In genomic region chr3:170632780-170633179, GRCh38 we compare ENCODE assay signal across 12 cellular contexts. TPM values are rescaled to one million over a fixed set of nuclear protein-coding genes. Genes with fewer than 3 reads are reported as not detected.
DNase-seq lines count a peak whose midpoint lies in the region; ATAC-seq and TF ChIP-seq lines count a peak whose summit lies in the region.
"Had no signal": no experiment of that assay in that cellular context is flagged by ENCODE, and none has a peak within 500 bp of the region (broad histone marks: within the 10 kb centered on the region; RNA-seq: fewer than 3 reads in every experiment).

No MANE protein-coding gene starts in this region.

- no peaks in the 10 kb centered on the region for H3K9me3 ChIP-seq in PC-9 (ENCODE audit: insufficient read depth, low read depth)
- no peaks in the 10 kb centered on the region for H3K9me3 ChIP-seq in thyroid gland
- H3K9me3 ChIP-seq: heart right ventricle, suprapubic skin had no signal

- no peak overlapping the region for H2AFZ ChIP-seq in PC-9

- no peak for TF ChIP-seq POLR2A in thyroid gland (IDR thresholded peaks at IDR 0.05)

- no peak overlapping the region for H3K27ac ChIP-seq in PC-9
- H3K27ac ChIP-seq in thyroid gland: peak overlapping the region in 1 of 3 donors; percentile 25
- H3K27ac ChIP-seq: heart right ventricle, suprapubic skin had no signal

- intact Hi-C loops in activated B cell treated with CpG ODN at 0.5 μM for 24 hours (cut with micrococcal nuclease): no loop called here
- intact Hi-C loops in PC-9 (cut with micrococcal nuclease; ENCODE audit: unreplicated experiment): no loop called here
- intact Hi-C loops in thyroid gland (cut with DNase I): no loop called here

- ATAC-seq in GM19455 (IDR thresholded peaks at IDR 0.05; ENCODE audit: unreplicated experiment): peak; percentile 79
- ATAC-seq in HG03108 (IDR thresholded peaks at IDR 0.05; ENCODE audit: unreplicated experiment): peak; percentile 85
- peak; percentile 81 for ATAC-seq in activated B cell treated with CpG ODN at 0.5 μM for 24 hours (ENCODE audit: low read depth)
- ATAC-seq: heart right ventricle had no signal

- H3K27me3 ChIP-seq in PC-9 (ENCODE audit: insufficient read depth, low read depth) (no peaks in the 10 kb centered on the region), thyroid gland (no peaks in the 10 kb centered on the region)
- H3K27me3 ChIP-seq: heart right ventricle, suprapubic skin had no signal

- H3K36me3 ChIP-seq in PC-9 (ENCODE audit: low read depth): no peaks in the 10 kb centered on the region
- H3K36me3 ChIP-seq in thyroid gland: no peaks in the 10 kb centered on the region
- H3K36me3 ChIP-seq: heart right ventricle, suprapubic skin had no signal

- 42 to 50% methylated on average over 4 of the region's 4 CpGs for WGBS in thyroid gland, 2 donors

- H3K9me3 Mint-ChIP-seq in activated B cell treated with CpG ODN at 0.5 μM for 24 hours (no peaks in the 10 kb centered on the region), endothelial cell (ENCODE audit: unreplicated experiment) (no peaks in the 10 kb centered on the region)

- peak; percentile 74 for DNase-seq in GM10266 (ENCODE audit: extremely low spot score)
- DNase-seq in activated B cell treated with CpG ODN at 0.5 μM for 24 hours: no peak
- no peak for DNase-seq in PC-9
- DNase-seq in thyroid gland: no peak
- DNase-seq in endothelial cell (ENCODE audit: low spot score): no peak
- no peak for DNase-seq in NCI-H510A treated with DMSO at 0.1 percent for 48 hours (lab: John Stamatoyannopoulos, UW)
- DNase-seq: heart right ventricle, NCI-H1930 had no signal

- peaks cover 44% of the 10 kb centered on the region for H3K27me3 Mint-ChIP-seq in activated B cell treated with CpG ODN at 0.5 μM for 24 hours
- no peaks in the 10 kb centered on the region for H3K27me3 Mint-ChIP-seq in endothelial cell (ENCODE audit: unreplicated experiment)

- H3K4me1 Mint-ChIP-seq in activated B cell treated with CpG ODN at 0.5 μM for 24 hours (peaks cover 8% of the 10 kb centered on the region), endothelial cell (ENCODE audit: unreplicated experiment) (no peaks in the 10 kb centered on the region)

- H3K4me3 Mint-ChIP-seq in activated B cell treated with CpG ODN at 0.5 μM for 24 hours (no peak overlapping the region), endothelial cell (ENCODE audit: unreplicated experiment) (no peak overlapping the region)

- H3K27ac Mint-ChIP-seq in activated B cell treated with CpG ODN at 0.5 μM for 24 hours (no peak overlapping the region), endothelial cell (ENCODE audit: unreplicated experiment) (no peak overlapping the region)
- H3K27ac Mint-ChIP-seq: progenitor cell of endocrine pancreas had no signal

- no peak overlapping the region for H3K4me2 ChIP-seq in PC-9

- H3K9me2 ChIP-seq in PC-9 (ENCODE audit: insufficient read depth): no peaks in the 10 kb centered on the region

- no TSS peak for BruUV-seq in PC-9 (replicated peaks; lab: Mats Ljungman, UMichigan)

- POLR2A ChIA-PET in activated B cell treated with CpG ODN at 0.5 μM for 24 hours (lab: Charles Lee): interaction anchor here (0.6 kb wide), 1 partner anchor 55 kb away, joined by 3 read pairs; no protein-coding TSS in a partner anchor
- POLR2A ChIA-PET in PC-9 (lab: Charles Lee; ENCODE audit: unreplicated experiment): no interaction called here

- H3K4me3 ChIP-seq in PC-9 (no peak overlapping the region), thyroid gland (replicated peaks in 1 of 3) (no peak overlapping the region)
- H3K4me3 ChIP-seq: heart right ventricle, suprapubic skin had no signal

- CTCF ChIA-PET in activated B cell treated with CpG ODN at 0.5 μM for 24 hours (lab: Charles Lee): no interaction called here
- CTCF ChIA-PET in PC-9 (lab: Charles Lee): no interaction called here

- TF ChIP-seq CTCF in GM10266 (IDR thresholded peaks at IDR 0.05; ENCODE audit: control insufficient read depth, insufficient read depth, low read depth, missing control alignments) (no peak), activated B cell treated with CpG ODN at 0.5 μM for 24 hours (IDR thresholded peaks at IDR 0.05) (no peak), PC-9 (conservative IDR thresholded peaks at IDR 0.05) (no peak), thyroid gland (IDR thresholded peaks at IDR 0.05) (no peak), endothelial cell (IDR thresholded peaks at IDR 0.05; ENCODE audit: unreplicated experiment) (no peak)

- H3K4me1 ChIP-seq in PC-9 (replicated peaks; ENCODE audit: insufficient read depth) (no peaks in the 10 kb centered on the region), thyroid gland (peaks cover 7 to 9% of the 10 kb centered on the region in 2 donors)
- H3K4me1 ChIP-seq: heart right ventricle, suprapubic skin had no signal

- H3F3A ChIP-seq in PC-9 (ENCODE audit: insufficient read depth, low read depth): no peaks in the 10 kb centered on the region

- no peaks in the 10 kb centered on the region for H3K36me3 Mint-ChIP-seq in activated B cell treated with CpG ODN at 0.5 μM for 24 hours (ENCODE audit: low read depth)
- H3K36me3 Mint-ChIP-seq in endothelial cell (ENCODE audit: low read depth, unreplicated experiment): no peaks in the 10 kb centered on the region

- no peaks in the 10 kb centered on the region for H3K79me2 ChIP-seq in PC-9 (ENCODE audit: low read depth)

- H4K20me1 ChIP-seq in PC-9 (ENCODE audit: insufficient read depth): no peaks in the 10 kb centered on the region

RNA-seq across cellular contexts. Expression of gene SLC7A14, which starts 46.9 kb away (rescaled TPM):
- total RNA-seq in activated B cell treated with CpG ODN at 0.5 μM for 24 hours: not detected in 2 replicates
- total RNA-seq in PC-9 (2021): not detected in 2 replicates
- under 1 TPM in 3 of 4 donors, not detected in 1; 0.11 to 0.34 (median 0.13) TPM for total RNA-seq in thyroid gland
- 2.5 TPM for total RNA-seq in endothelial cell (ENCODE audit: unreplicated experiment)
- total RNA-seq: heart right ventricle, suprapubic skin had no signal
